In the genomic region with DNA sequence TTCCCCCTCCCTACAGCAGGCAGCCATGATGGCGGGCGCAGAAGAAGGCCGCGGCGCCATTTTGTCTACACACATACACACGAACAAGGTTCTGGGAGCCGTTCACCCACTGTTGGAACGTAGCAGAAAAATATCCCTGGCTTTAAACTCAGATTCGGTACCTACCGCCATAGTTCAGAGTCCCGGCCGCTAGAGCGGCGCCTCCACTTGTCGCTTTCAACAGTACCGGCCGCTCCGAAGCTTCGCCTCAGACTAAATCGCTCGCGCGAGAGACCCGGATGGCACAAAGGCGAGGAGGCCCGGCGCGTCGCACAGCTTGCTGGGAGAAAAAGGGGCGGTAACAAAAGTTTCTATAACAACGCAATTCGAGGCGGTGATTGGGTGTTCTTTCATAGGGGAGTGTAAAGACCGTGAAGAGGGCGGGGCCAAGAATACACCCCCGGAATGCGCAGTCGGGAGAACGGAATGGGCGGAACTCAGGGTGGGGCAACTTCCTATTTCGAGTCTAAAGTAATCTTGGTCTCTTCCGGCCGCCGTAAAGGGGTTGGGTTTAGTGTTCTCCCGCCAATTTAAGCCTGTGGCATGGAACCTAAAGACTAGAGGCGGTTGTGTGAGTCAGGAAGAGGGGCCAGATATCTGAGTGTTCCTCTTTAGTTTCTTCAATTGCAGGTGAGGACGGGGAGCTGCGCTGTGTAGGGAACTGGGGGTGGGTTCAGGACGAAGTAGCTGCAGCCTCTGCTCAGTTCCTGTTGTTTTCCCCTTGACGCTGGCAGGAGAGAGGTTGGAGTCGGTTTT, we compare ENCODE assay signal across 8 cellular contexts. TPM values are rescaled to one million over a fixed set of nuclear protein-coding genes. Genes with fewer than 3 reads are reported as not detected.
DNase-seq lines count a peak whose midpoint lies in the region; ATAC-seq and TF ChIP-seq lines count a peak whose summit lies in the region.

A gene with protein sequence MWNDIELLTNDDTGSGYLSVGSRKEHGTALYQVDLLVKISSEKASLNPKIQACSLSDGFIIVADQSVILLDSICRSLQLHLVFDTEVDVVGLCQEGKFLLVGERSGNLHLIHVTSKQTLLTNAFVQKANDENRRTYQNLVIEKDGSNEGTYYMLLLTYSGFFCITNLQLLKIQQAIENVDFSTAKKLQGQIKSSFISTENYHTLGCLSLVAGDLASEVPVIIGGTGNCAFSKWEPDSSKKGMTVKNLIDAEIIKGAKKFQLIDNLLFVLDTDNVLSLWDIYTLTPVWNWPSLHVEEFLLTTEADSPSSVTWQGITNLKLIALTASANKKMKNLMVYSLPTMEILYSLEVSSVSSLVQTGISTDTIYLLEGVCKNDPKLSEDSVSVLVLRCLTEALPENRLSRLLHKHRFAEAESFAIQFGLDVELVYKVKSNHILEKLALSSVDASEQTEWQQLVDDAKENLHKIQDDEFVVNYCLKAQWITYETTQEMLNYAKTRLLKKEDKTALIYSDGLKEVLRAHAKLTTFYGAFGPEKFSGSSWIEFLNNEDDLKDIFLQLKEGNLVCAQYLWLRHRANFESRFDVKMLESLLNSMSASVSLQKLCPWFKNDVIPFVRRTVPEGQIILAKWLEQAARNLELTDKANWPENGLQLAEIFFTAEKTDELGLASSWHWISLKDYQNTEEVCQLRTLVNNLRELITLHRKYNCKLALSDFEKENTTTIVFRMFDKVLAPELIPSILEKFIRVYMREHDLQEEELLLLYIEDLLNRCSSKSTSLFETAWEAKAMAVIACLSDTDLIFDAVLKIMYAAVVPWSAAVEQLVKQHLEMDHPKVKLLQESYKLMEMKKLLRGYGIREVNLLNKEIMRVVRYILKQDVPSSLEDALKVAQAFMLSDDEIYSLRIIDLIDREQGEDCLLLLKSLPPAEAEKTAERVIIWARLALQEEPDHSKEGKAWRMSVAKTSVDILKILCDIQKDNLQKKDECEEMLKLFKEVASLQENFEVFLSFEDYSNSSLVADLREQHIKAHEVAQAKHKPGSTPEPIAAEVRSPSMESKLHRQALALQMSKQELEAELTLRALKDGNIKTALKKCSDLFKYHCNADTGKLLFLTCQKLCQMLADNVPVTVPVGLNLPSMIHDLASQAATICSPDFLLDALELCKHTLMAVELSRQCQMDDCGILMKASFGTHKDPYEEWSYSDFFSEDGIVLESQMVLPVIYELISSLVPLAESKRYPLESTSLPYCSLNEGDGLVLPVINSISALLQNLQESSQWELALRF (N-terminal part only) (plus strand): TSS at position 567 of the 795 bp plus-strand sequence. CDS start 2,815 bp downstream, outside the sequence.
A gene with protein sequence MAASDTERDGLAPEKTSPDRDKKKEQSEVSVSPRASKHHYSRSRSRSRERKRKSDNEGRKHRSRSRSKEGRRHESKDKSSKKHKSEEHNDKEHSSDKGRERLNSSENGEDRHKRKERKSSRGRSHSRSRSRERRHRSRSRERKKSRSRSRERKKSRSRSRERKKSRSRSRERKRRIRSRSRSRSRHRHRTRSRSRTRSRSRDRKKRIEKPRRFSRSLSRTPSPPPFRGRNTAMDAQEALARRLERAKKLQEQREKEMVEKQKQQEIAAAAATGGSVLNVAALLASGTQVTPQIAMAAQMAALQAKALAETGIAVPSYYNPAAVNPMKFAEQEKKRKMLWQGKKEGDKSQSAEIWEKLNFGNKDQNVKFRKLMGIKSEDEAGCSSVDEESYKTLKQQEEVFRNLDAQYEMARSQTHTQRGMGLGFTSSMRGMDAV (minus strand): TSS at position 254 of the 795 bp plus-strand sequence. CDS start 83 bp downstream, at position 171.

- peaks cover 42% of the 10 kb centered on the region for H4K20me1 ChIP-seq in PC-9 (ENCODE audit: insufficient read depth)

- H3K36me3 ChIP-seq in PC-9 (ENCODE audit: low read depth) (peaks cover 41% of the 10 kb centered on the region), esophagus (ENCODE audit: control insufficient read depth in 2 of 2, insufficient read depth in 2 of 2, low read length in 1 of 2) (no peaks in the 10 kb centered on the region), mucosa of rectum (ENCODE audit: control insufficient read depth in 2 of 2, insufficient read depth in 2 of 2, low read length in 2 of 2) (peaks cover 1 to 9% of the 10 kb centered on the region in 2 donors)

- H3K4me2 ChIP-seq in PC-9 = peak within 1 kb of the TSS; percentile 93

- peak within 1 kb of the TSS; percentile 98 to 99 for H3K9ac ChIP-seq in mucosa of rectum (ENCODE audit: low read depth in 1 of 2, low read length in 2 of 2)

- intact Hi-C loops in PC-9 (cut with micrococcal nuclease; ENCODE audit: unreplicated experiment) = loop anchor here (1.0 kb wide), 3 partner anchors 27 to 225 kb away; partner anchors contain the start of genes DENR and ZCCHC8

- peak; percentile 100 for DNase-seq in DMS53 (lab: John Stamatoyannopoulos, UW)
- peak; percentile 100 for DNase-seq in KBM-7
- peak; percentile 97 to 98 for DNase-seq in PC-9
- peak; percentile 92 for DNase-seq in activated T-cell treated with anti-CD3 and anti-CD28 coated beads, Interleukin-2, amount 50 U/mL, for 1 hour
- peak; percentile 97 for DNase-seq in stimulated activated CD8-positive, alpha-beta memory T cell treated with anti-CD3 and anti-CD28 coated beads, Interleukin-4, amount 100 ng/mL, for 48 hours

- H3K79me2 ChIP-seq in PC-9 (ENCODE audit: low read depth) = peaks cover 83% of the 10 kb centered on the region

- H3K9me2 ChIP-seq in PC-9 (ENCODE audit: insufficient read depth) = no peaks in the 10 kb centered on the region

- H3K9me3 ChIP-seq in PC-9 (ENCODE audit: insufficient read depth, low read depth) = no peaks in the 10 kb centered on the region
- H3K9me3 ChIP-seq in esophagus (ENCODE audit: control insufficient read depth in 2 of 2, insufficient read depth in 1 of 2, low read depth in 1 of 2, low read length in 1 of 2) = no peaks in the 10 kb centered on the region
- H3K9me3 ChIP-seq in mucosa of rectum (ENCODE audit: control insufficient read depth in 2 of 2, low read length in 2 of 2) = no peaks in the 10 kb centered on the region

- CTCF ChIA-PET in PC-9 (lab: Charles Lee) = no interaction called here

- H2AFZ ChIP-seq in PC-9 = peak within 1 kb of the TSS; percentile 79

- peak; percentile 89 for ATAC-seq in GM21717 (IDR thresholded peaks at IDR 0.05; ENCODE audit: unreplicated experiment)

- in situ Hi-C loops in KBM-7 (cut with MboI; ENCODE audit: low pct_unique_long_range_greater_than_20kb, low sequenced_read_pairs) = no loop called here

- peaks cover 21% of the 10 kb centered on the region; the same call in 1 of the 2 replicates for H3F3A ChIP-seq in PC-9 (ENCODE audit: insufficient read depth, low read depth)

- POLR2A ChIA-PET in PC-9 (lab: Charles Lee; ENCODE audit: unreplicated experiment) = interaction anchor here (0.5 to 0.7 kb wide), 8 partner anchors 26 to 1133 kb away, joined by 3 to 10 read pairs (median 6); partner anchors contain the start of genes DIABLO and RNF34

- no peak for TF ChIP-seq CTCF in PC-9 (conservative IDR thresholded peaks at IDR 0.05)

- H3K27me3 ChIP-seq in PC-9 (ENCODE audit: insufficient read depth, low read depth) (no peaks in the 10 kb centered on the region), esophagus (ENCODE audit: control insufficient read depth in 1 of 2, insufficient read depth in 2 of 2, low read length in 2 of 2) (no peaks in the 10 kb centered on the region), mucosa of rectum (ENCODE audit: control insufficient read depth in 2 of 2, insufficient read depth in 2 of 2, low read length in 2 of 2) (no peaks in the 10 kb centered on the region)

- H3K27ac ChIP-seq in PC-9 = peak within 1 kb of the TSS; percentile 95
- peak within 1 kb of the TSS; percentile 95 to 97 for H3K27ac ChIP-seq in esophagus (ENCODE audit: low read depth in 2 of 2, low read length in 1 of 2)
- H3K27ac ChIP-seq in mucosa of rectum (ENCODE audit: low read depth in 2 of 2, low read length in 2 of 2) = peak within 1 kb of the TSS; percentile 97 to 99

- 0% methylated on average over 51 of the region's 51 CpGs for WGBS in esophagus, 2 donors

- H3K4me3 ChIP-seq in PC-9 = peak within 1 kb of the TSS; percentile 97
- peak within 1 kb of the TSS; percentile 61 to 93 for H3K4me3 ChIP-seq in esophagus (ENCODE audit: low read depth in 1 of 2, low read length in 2 of 2)
- peak within 1 kb of the TSS; percentile 79 to 96 for H3K4me3 ChIP-seq in mucosa of rectum (ENCODE audit: low read length in 2 of 2)

- no TSS peak for BruUV-seq in PC-9 (replicated peaks; lab: Mats Ljungman, UMichigan)

- H3K4me1 ChIP-seq in PC-9 (replicated peaks; ENCODE audit: insufficient read depth) (peaks cover 29% of the 10 kb centered on the region), esophagus (ENCODE audit: control insufficient read depth in 2 of 2, insufficient read depth in 2 of 2, low read length in 1 of 2) (peaks cover 0 to 2% of the 10 kb centered on the region in 2 donors), mucosa of rectum (ENCODE audit: control insufficient read depth in 2 of 2, insufficient read depth in 2 of 2, low read length in 2 of 2) (peaks cover 24 to 32% of the 10 kb centered on the region in 2 donors)

RNA-seq across cellular contexts. Expression of the first gene that starts in this region (rescaled TPM):
- total RNA-seq in PC-9 (2021) = 63.0 and 67.7 TPM in 2 replicates
- polyA plus RNA-seq in esophagus = 10 to 100 TPM in 1 of 2 donors, 1 to 10 TPM in 1; 9.6 to 22.9 TPM

RNA-seq across cellular contexts. Expression of the second gene that starts in this region (rescaled TPM):
- total RNA-seq in PC-9 (2021) = 61.2 and 64.5 TPM in 2 replicates
- polyA plus RNA-seq in esophagus = 10 to 100 TPM; 44.0 to 49.8 TPM

Comparison
In these comparisons a context has a peak if more than half of its experiments do, and no peak if none do; other contexts are left out.
1. Peak in every context shown above with its lines: DNase-seq, ATAC-seq, H3K4me3 ChIP-seq and H3K27ac ChIP-seq.